In genomic region chr10:29377333-29377961, GRCh38 we compare ENCODE assay signal across 9 cellular contexts.
DNase-seq lines count a peak whose midpoint lies in the region; ATAC-seq and TF ChIP-seq lines count a peak whose summit lies in the region.
"Had no signal": no experiment of that assay in that cellular context is flagged by ENCODE, and none has a peak within 500 bp of the region (broad histone marks: within the 10 kb centered on the region; RNA-seq: fewer than 3 reads in every experiment).

No MANE protein-coding gene starts in this region.

- DNase-seq in NCI-H1105 treated with DMSO at 0.1 percent for 48 hours (lab: John Stamatoyannopoulos, UW) (peak; percentile 9), NCI-H1105 (lab: John Stamatoyannopoulos, UW) (no peak), Kasumi-1 (lab: John Stamatoyannopoulos, UW) (peak; percentile 76 to 84), body of pancreas (peak in 2 of 4 donors; percentile 22 to 23), right lobe of liver (no peak), DMS153 (lab: John Stamatoyannopoulos, UW) (no peak), GDM1 (lab: John Stamatoyannopoulos, UW) (no peak)

- H3K27ac ChIP-seq in body of pancreas: no peak overlapping the region
- no peak overlapping the region for H3K27ac ChIP-seq in right lobe of liver
- H3K27ac ChIP-seq: BLaER1 treated with 17β-estradiol and CSF1 and Interleukin-3, amounts not matched to agents 10 nM and 100 nM had no signal

- H3K4me1 ChIP-seq in body of pancreas: peaks cover 3% of the 10 kb centered on the region
- peaks cover 0 to 13% (median 5%) of the 10 kb centered on the region in 4 donors for H3K4me1 ChIP-seq in right lobe of liver

- no peak for TF ChIP-seq POLR2A in body of pancreas (IDR thresholded peaks at IDR 0.05)
- TF ChIP-seq POLR2A in right lobe of liver (IDR thresholded peaks at IDR 0.05): no peak

- intact Hi-C loops in body of pancreas (cut with DNase I): loop anchor here (10.0 kb wide), 1 partner anchor 117 kb away; no protein-coding TSS in a partner anchor
- intact Hi-C loops in right lobe of liver (cut with DNase I): no loop called here

- H3K4me3 ChIP-seq in body of pancreas: no peak overlapping the region
- no peak overlapping the region for H3K4me3 ChIP-seq in right lobe of liver
- H3K4me3 ChIP-seq: BLaER1 treated with 17β-estradiol and CSF1 and Interleukin-3, amounts not matched to agents 10 nM and 100 nM had no signal

- 68 to 83% methylated on average over 9 to 10 of the region's 10 CpGs for WGBS in body of pancreas, 2 donors
- WGBS in right lobe of liver (ENCODE audit: insufficient coverage, low coverage, low lambda C conversion rate, missing lambda C conversion rate): 85% methylated on average over 9 of the region's 10 CpGs

- TF ChIP-seq CTCF in body of pancreas (IDR thresholded peaks at IDR 0.05) (peak; percentile 43 to 93 (median 70)), right lobe of liver (IDR thresholded peaks at IDR 0.05) (peak; percentile 61 to 76 (median 73))

- H3K27me3 ChIP-seq in body of pancreas (no peaks in the 10 kb centered on the region), right lobe of liver (no peaks in the 10 kb centered on the region)

- ATAC-seq in body of pancreas (no peak), right lobe of liver (peak in 3 of 4 donors; percentile 12 to 19 (median 14)), GM21717 (IDR thresholded peaks at IDR 0.05; ENCODE audit: unreplicated experiment) (no peak)

- H3K36me3 ChIP-seq in body of pancreas (replicated peaks in 1 of 2; ENCODE audit: insufficient read depth in 1 of 2, low read depth in 2 of 2) (no peaks in the 10 kb centered on the region), right lobe of liver (no peaks in the 10 kb centered on the region)
- H3K36me3 ChIP-seq: BLaER1 treated with 17β-estradiol and CSF1 and Interleukin-3, amounts not matched to agents 10 nM and 100 nM had no signal

- H3K9me3 ChIP-seq in body of pancreas (no peaks in the 10 kb centered on the region), right lobe of liver (no peaks in the 10 kb centered on the region)
- H3K9me3 ChIP-seq: BLaER1 treated with 17β-estradiol and CSF1 and Interleukin-3, amounts not matched to agents 10 nM and 100 nM had no signal

Comparison
In these comparisons a context has a peak if more than half of its experiments do, and no peak if none do; other contexts are left out.
1. DNase-seq: peak in NCI-H1105 treated with DMSO at 0.1 percent for 48 hours (single experiment) and Kasumi-1 (2 of 2); none in NCI-H1105 (single experiment), right lobe of liver (0 of 3), DMS153 (single experiment) and GDM1 (single experiment).
2. ATAC-seq: peak in right lobe of liver (3 of 4); none in body of pancreas (single experiment) and GM21717 (single experiment).